Comparison of ENCODE assay signal across 35 cellular contexts in genomic region chr1:236823559-236823958, GRCh38.
"Had no signal": no experiment of that assay in that cellular context is flagged by ENCODE, and none has a peak within 500 bp of the region (broad histone marks: within the 10 kb centered on the region; RNA-seq: fewer than 3 reads in every experiment).

No MANE protein-coding gene starts in this region.

- DNase-seq: Karpas-422, Kasumi-1, MG63, MM.1S, MV-4-11, NCI-H1048, NCI-H1092, NCI-H1092 treated with DMSO at 0.1 percent for 48 hours, NCI-H1105, NCI-H1105 treated with DMSO at 0.1 percent for 48 hours, NCI-H1417, NCI-H1417 treated with DMSO at 0.1 percent for 48 hours, NCI-H1436, NCI-H1436 treated with DMSO at 0.1 percent for 48 hours, NCI-H1694, NCI-H1694 treated with DMSO at 0.1 percent for 48 hours, NCI-H187, NCI-H187 treated with DMSO at 0.1 percent for 48 hours, NCI-H1930, NCI-H2029, NCI-H2029 treated with DMSO at 0.1 percent for 48 hours, NCI-H2081, NCI-H2081 treated with DMSO at 0.1 percent for 48 hours, NCI-H2107, NCI-H2171, NCI-H2171 treated with DMSO at 0.1 percent for 48 hours, NCI-H2227 treated with DMSO at 0.1 percent for 48 hours, NCI-H226, NCI-H345, NCI-H446, NCI-H446 treated with DMSO at 0.1 percent for 48 hours, NCI-H510A, NCI-H510A treated with DMSO at 0.1 percent for 48 hours, NCI-H524 had no signal

- H3K4me3 ChIP-seq: MG63 had no signal

- H3K27ac ChIP-seq: KMS-11 had no signal

- H3K9me3 ChIP-seq: MG63 had no signal
